3 cellular contexts compared by ENCODE assay signal in genomic region chr4:188308142-188308541, GRCh38.
"Had no signal": no experiment of that assay in that cellular context is flagged by ENCODE, and none has a peak within 500 bp of the region (broad histone marks: within the 10 kb centered on the region; RNA-seq: fewer than 3 reads in every experiment).

No MANE protein-coding gene starts in this region.

- DNase-seq: GDM1, GF-D8 had no signal

- H3K4me3 ChIP-seq: GM12878 had no signal

- ATAC-seq: GM12878 had no signal
